ENCODE assay signal across 18 cellular contexts in the genomic region with DNA sequence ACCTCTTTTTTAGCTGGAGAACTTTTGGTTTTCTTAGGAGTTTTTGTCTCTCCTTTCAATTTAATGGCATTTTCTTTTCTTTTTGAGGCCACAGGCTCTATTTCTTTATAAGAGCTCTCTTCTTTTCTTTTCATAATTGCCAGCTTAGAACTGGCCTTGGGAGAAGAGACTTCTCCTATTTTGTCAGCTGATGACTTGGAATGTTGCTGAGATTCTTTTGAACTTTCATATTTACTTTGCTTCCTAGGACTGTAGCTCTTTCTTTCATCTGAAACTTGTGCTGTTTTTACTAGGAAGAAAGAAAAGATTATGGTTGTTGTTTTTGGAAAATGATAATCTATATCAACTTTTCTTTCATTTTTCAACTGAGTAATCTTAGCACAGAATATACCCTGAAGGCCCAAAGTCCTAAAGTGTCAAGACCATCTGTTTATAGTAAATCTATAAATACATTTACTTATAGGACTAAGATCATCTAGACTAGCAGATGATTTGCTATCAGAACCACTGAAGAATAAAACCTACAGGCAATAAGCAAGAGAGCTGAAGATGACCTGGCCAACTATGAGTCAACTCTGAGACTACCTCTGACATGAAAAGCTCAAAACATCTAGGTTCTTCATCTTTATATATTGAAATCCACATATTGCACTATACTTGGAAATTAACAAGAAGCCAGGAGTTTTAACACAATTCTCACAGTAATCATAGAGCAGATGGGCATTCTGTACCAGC. TPM values are rescaled to one million over a fixed set of nuclear protein-coding genes. Genes with fewer than 3 reads are reported as not detected.
DNase-seq lines count a peak whose midpoint lies in the region; ATAC-seq and TF ChIP-seq lines count a peak whose summit lies in the region.
"Had no signal": no experiment of that assay in that cellular context is flagged by ENCODE, and none has a peak within 500 bp of the region (broad histone marks: within the 10 kb centered on the region; RNA-seq: fewer than 3 reads in every experiment).

No MANE protein-coding gene starts in this region.

- no peaks in the 10 kb centered on the region for H3K4me1 ChIP-seq in SK-N-SH (ENCODE audit: control insufficient read depth in 1 of 2, insufficient read depth in 2 of 2, low read depth in 1 of 2, low read length in 1 of 2)
- H3K4me1 ChIP-seq: left ventricle myocardium inferior had no signal

- no peaks in the 10 kb centered on the region for H3K9me3 ChIP-seq in SK-N-SH
- H3K9me3 ChIP-seq in T-helper 17 cell (ENCODE audit: control insufficient read depth, low read length, poor library complexity, severe bottlenecking): no peaks in the 10 kb centered on the region
- H3K9me3 ChIP-seq: left ventricle myocardium inferior had no signal

- H4K20me1 ChIP-seq in SK-N-SH (ENCODE audit: insufficient read depth): no peaks in the 10 kb centered on the region

- H3K4me3 Mint-ChIP-seq in T-helper 17 cell: no peak overlapping the region
- H3K4me3 Mint-ChIP-seq in activated naive CD4-positive, alpha-beta T cell treated with anti-CD3 and anti-CD28 coated beads for 36 hours: no peak overlapping the region

- intact Hi-C loops in activated naive CD4-positive, alpha-beta T cell treated with anti-CD3 and anti-CD28 coated beads for 36 hours (cut with micrococcal nuclease): no loop called here

- peaks cover 33 to 42% of the 10 kb centered on the region in 2 experiments for H3K36me3 ChIP-seq in SK-N-SH (replicated peaks in 1 of 2; ENCODE audit: control insufficient read depth in 1 of 2, insufficient read depth in 2 of 2, low read length in 1 of 2)

- ATAC-seq in SK-N-SH treated with all-trans-retinoic acid at 6 μM for 48 hours (no peak; the same call in 2 of the 3 replicates), T-helper 17 cell (no peak)

- H3K27ac ChIP-seq in SK-N-SH (ENCODE audit: low read depth in 2 of 2, low read length in 1 of 2): peak overlapping the region in 1 of 2 experiments; percentile 82; a peak in 2 of 4 replicates
- H3K27ac ChIP-seq: 22Rv1, left ventricle myocardium inferior, VCaP had no signal

- TF ChIP-seq CTCF in SK-N-SH (IDR thresholded peaks at IDR 0.05): no peak

- no peaks in the 10 kb centered on the region; the same call in 1 of the 2 replicates for H3K79me2 ChIP-seq in SK-N-SH (ENCODE audit: insufficient read depth)

- no peaks in the 10 kb centered on the region for H3K9me3 Mint-ChIP-seq in activated naive CD4-positive, alpha-beta T cell treated with anti-CD3 and anti-CD28 coated beads for 36 hours

- H3F3A ChIP-seq in SK-N-SH (replicated peaks; ENCODE audit: insufficient read depth): peaks cover 17% of the 10 kb centered on the region

- H3K4me1 Mint-ChIP-seq in T-helper 17 cell: peaks cover 4% of the 10 kb centered on the region
- H3K4me1 Mint-ChIP-seq in activated naive CD4-positive, alpha-beta T cell treated with anti-CD3 and anti-CD28 coated beads for 36 hours (ENCODE audit: low read depth): no peaks in the 10 kb centered on the region

- peak overlapping the region; percentile 2; the same call in 1 of the 2 replicates for H3K4me2 ChIP-seq in SK-N-SH

- CTCF ChIA-PET in SK-N-SH (lab: Yijun Ruan, JAX): interaction anchor here (0.6 kb wide), 1 partner anchor 1165 kb away, joined by 3 read pairs; no protein-coding TSS in a partner anchor
- CTCF ChIA-PET in activated naive CD4-positive, alpha-beta T cell treated with anti-CD3 and anti-CD28 coated beads for 36 hours (lab: Charles Lee): interaction anchor here (0.6 to 0.7 kb wide), 2 partner anchors 27 to 142 kb away, joined by 3 read pairs; no protein-coding TSS in a partner anchor

- H3K36me3 Mint-ChIP-seq in T-helper 17 cell (ENCODE audit: low read depth): peaks cover 7% of the 10 kb centered on the region
- peaks cover 26% of the 10 kb centered on the region for H3K36me3 Mint-ChIP-seq in activated naive CD4-positive, alpha-beta T cell treated with anti-CD3 and anti-CD28 coated beads for 36 hours (ENCODE audit: low read depth)

- peak overlapping the region; percentile 12; the same call in 1 of the 2 replicates for H3K9ac ChIP-seq in SK-N-SH

- H3K27ac Mint-ChIP-seq in T-helper 17 cell: peak overlapping the region; percentile 16
- H3K27ac Mint-ChIP-seq in activated naive CD4-positive, alpha-beta T cell treated with anti-CD3 and anti-CD28 coated beads for 36 hours: no peak overlapping the region

- H3K27me3 Mint-ChIP-seq in T-helper 17 cell: no peaks in the 10 kb centered on the region
- no peaks in the 10 kb centered on the region for H3K27me3 Mint-ChIP-seq in activated naive CD4-positive, alpha-beta T cell treated with anti-CD3 and anti-CD28 coated beads for 36 hours (ENCODE audit: low read depth)

- no peaks in the 10 kb centered on the region for H3K27me3 ChIP-seq in SK-N-SH (ENCODE audit: insufficient read depth)

- H3K9me2 ChIP-seq in SK-N-SH: no peaks in the 10 kb centered on the region

- no peak for DNase-seq in SK-N-SH
- DNase-seq in T-helper 17 cell: no peak
- DNase-seq in fibroblast of peridontal ligament (ENCODE audit: extremely low read depth): peak; percentile 32
- DNase-seq in renal cortical epithelial cell (ENCODE audit: low read depth): peak; percentile 42
- DNase-seq in DMS114 treated with DMSO at 0.1 percent for 48 hours (lab: John Stamatoyannopoulos, UW; ENCODE audit: unreplicated experiment): no peak
- no peak for DNase-seq in SK-N-DZ (ENCODE audit: low spot score)
- no peak for DNase-seq in activated naive CD4-positive, alpha-beta T cell treated with anti-CD3 and anti-CD28 coated beads for 36 hours
- DNase-seq: activated naive CD4-positive, alpha-beta T cell treated with Interleukin-2 at 50 U/mL for 16 hours; GDM1; hypothalamus; KBM-7; left ventricle myocardium inferior; NCI-H1105 treated with DMSO at 0.1 percent for 48 hours; NCI-H2227 treated with DMSO at 0.1 percent for 48 hours; substantia nigra had no signal

- no peak overlapping the region for H2AFZ ChIP-seq in SK-N-SH (ENCODE audit: low read depth)

- TF ChIP-seq EP300 in SK-N-SH (IDR thresholded peaks at IDR 0.05; ENCODE audit: borderline replicate concordance in 1 of 2, low read depth in 1 of 2, low read length in 1 of 2): no peak

- no peak for TF ChIP-seq RAD21 in SK-N-SH (IDR thresholded peaks at IDR 0.05; ENCODE audit: low read length)

- POLR2A ChIA-PET in SK-N-SH (lab: Yijun Ruan, JAX): no interaction called here

- no peak overlapping the region for H3K4me3 ChIP-seq in SK-N-SH (ENCODE audit: low read depth in 2 of 2, low read length in 1 of 2)
- H3K4me3 ChIP-seq: left ventricle myocardium inferior had no signal

TF ChIP-seq in SK-N-SH, 30 proteins besides CTCF, POLR2A, EP300 and RAD21:
- TF ChIP-seq TEAD4 (IDR thresholded peaks at IDR 0.05; ENCODE audit: borderline replicate concordance, insufficient read depth): no peak
- 0 out of 2 replicates have a peak, but pooled peaks have one; percentile 8 for TF ChIP-seq FOSL2 (IDR thresholded peaks at IDR 0.05; ENCODE audit: borderline replicate concordance, low read depth)
TF ChIP-seq in SK-N-SH: peak in this region for 1.

TF ChIP-seq in SK-N-SH treated with all-trans-retinoic acid at 6 μM for 48 hours, 23 proteins besides CTCF, POLR2A, EP300 and RAD21 (continues in another document):
- TF ChIP-seq, protein P1, sequence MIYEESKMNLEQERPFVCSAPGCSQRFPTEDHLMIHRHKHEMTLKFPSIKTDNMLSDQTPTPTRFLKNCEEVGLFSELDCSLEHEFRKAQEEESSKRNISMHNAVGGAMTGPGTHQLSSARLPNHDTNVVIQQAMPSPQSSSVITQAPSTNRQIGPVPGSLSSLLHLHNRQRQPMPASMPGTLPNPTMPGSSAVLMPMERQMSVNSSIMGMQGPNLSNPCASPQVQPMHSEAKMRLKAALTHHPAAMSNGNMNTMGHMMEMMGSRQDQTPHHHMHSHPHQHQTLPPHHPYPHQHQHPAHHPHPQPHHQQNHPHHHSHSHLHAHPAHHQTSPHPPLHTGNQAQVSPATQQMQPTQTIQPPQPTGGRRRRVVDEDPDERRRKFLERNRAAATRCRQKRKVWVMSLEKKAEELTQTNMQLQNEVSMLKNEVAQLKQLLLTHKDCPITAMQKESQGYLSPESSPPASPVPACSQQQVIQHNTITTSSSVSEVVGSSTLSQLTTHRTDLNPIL (CRISPR knock-in tag; IDR thresholded peaks at IDR 0.05; ENCODE audit: low read depth): no peak
- TF ChIP-seq ZFP3 (CRISPR knock-in tag; IDR thresholded peaks at IDR 0.05) (no peak), ESRRG (CRISPR knock-in tag; IDR thresholded peaks at IDR 0.05) (no peak), ZNF565 (CRISPR knock-in tag; conservative IDR thresholded peaks at IDR 0.05; ENCODE audit: low read depth) (no peak), TCF4 (CRISPR knock-in tag; IDR thresholded peaks at IDR 0.05; ENCODE audit: borderline replicate concordance) (no peak), BACH2 (CRISPR knock-in tag; IDR thresholded peaks at IDR 0.05; ENCODE audit: borderline replicate concordance) (no peak)
- TF ChIP-seq, protein P2, sequence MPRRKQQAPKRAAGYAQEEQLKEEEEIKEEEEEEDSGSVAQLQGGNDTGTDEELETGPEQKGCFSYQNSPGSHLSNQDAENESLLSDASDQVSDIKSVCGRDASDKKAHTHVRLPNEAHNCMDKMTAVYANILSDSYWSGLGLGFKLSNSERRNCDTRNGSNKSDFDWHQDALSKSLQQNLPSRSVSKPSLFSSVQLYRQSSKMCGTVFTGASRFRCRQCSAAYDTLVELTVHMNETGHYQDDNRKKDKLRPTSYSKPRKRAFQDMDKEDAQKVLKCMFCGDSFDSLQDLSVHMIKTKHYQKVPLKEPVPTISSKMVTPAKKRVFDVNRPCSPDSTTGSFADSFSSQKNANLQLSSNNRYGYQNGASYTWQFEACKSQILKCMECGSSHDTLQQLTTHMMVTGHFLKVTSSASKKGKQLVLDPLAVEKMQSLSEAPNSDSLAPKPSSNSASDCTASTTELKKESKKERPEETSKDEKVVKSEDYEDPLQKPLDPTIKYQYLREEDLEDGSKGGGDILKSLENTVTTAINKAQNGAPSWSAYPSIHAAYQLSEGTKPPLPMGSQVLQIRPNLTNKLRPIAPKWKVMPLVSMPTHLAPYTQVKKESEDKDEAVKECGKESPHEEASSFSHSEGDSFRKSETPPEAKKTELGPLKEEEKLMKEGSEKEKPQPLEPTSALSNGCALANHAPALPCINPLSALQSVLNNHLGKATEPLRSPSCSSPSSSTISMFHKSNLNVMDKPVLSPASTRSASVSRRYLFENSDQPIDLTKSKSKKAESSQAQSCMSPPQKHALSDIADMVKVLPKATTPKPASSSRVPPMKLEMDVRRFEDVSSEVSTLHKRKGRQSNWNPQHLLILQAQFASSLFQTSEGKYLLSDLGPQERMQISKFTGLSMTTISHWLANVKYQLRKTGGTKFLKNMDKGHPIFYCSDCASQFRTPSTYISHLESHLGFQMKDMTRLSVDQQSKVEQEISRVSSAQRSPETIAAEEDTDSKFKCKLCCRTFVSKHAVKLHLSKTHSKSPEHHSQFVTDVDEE (CRISPR knock-in tag; IDR thresholded peaks at IDR 0.05): no peak

RNA-seq across cellular contexts. Expression of a gene that starts 45.6 kb away (rescaled TPM):
- polyA plus RNA-seq in SK-N-SH (2012; rRNA removed): 14.9 and 19.2 TPM in 2 replicates
- polyA plus RNA-seq in SK-N-SH (2012; cell fraction: cytosol; rRNA removed): 17.9 and 19.0 TPM in 2 replicates
- 5.9 and 17.0 TPM in 2 replicates for polyA plus RNA-seq in SK-N-SH (2012; cell fraction: nucleus; rRNA removed)
- total RNA-seq in T-helper 17 cell (10 to 100 TPM; 72.5 to 86.3 TPM), renal cortical epithelial cell (50.2 and 57.3 TPM in 2 replicates)
- 40.3 and 58.7 TPM in 2 replicates for polyA plus RNA-seq in SK-N-DZ (2014; cell fraction: cytosol; rRNA removed)
- polyA plus RNA-seq in SK-N-DZ (2014; cell fraction: nucleus; rRNA removed): 28.3 and 32.1 TPM in 2 replicates
- total RNA-seq in activated naive CD4-positive, alpha-beta T cell treated with anti-CD3 and anti-CD28 coated beads for 36 hours: 100 to 1,000 TPM; 109 to 123 TPM

Comparison
In these comparisons a context has a peak if more than half of its experiments do, and no peak if none do; other contexts are left out.
1. DNase-seq: peak in fibroblast of peridontal ligament (single experiment) and renal cortical epithelial cell (single experiment); none in SK-N-SH (single experiment), T-helper 17 cell (0 of 3), DMS114 treated with DMSO at 0.1 percent for 48 hours (single experiment), SK-N-DZ (single experiment) and activated naive CD4-positive, alpha-beta T cell treated with anti-CD3 and anti-CD28 coated beads for 36 hours (single experiment).